ENCODE assay signal across 9 cellular contexts in genomic region chr4:22129454-22130075, GRCh38.
A peak's percentile ranks its signal among the peaks of the same experiment; 100 is the strongest.
DNase-seq lines count a peak whose midpoint lies in the region; ATAC-seq and TF ChIP-seq lines count a peak whose summit lies in the region.
"Had no signal": no experiment of that assay in that cellular context is flagged by ENCODE, and none has a peak within 500 bp of the region (broad histone marks: within the 10 kb centered on the region; RNA-seq: fewer than 3 reads in every experiment).

No MANE protein-coding gene starts in this region.

- H3K4me3 ChIP-seq in NB4 (ENCODE audit: low read depth, low read length) (no peak overlapping the region), brain microvascular endothelial cell (ENCODE audit: low read depth, low read length) (no peak overlapping the region), ascending aorta (no peak overlapping the region)

- H3K4me3 Mint-ChIP-seq in activated naive CD4-positive, alpha-beta T cell treated with anti-CD3 and anti-CD28 coated beads, Interleukin-2, amount 10 ng/mL, durations not matched to agents 7 days and 5 days, result no peak overlapping the region
- H3K4me3 Mint-ChIP-seq: activated naive CD8-positive, alpha-beta T cell treated with anti-CD3 and anti-CD28 coated beads, Interleukin-2, amount 10 ng/mL, durations not matched to agents 7 days and 5 days had no signal

- TF ChIP-seq POLR2A in NB4 (IDR thresholded peaks at IDR 0.05; ENCODE audit: extremely low read depth, insufficient read length), result no peak

- TF ChIP-seq CTCF in NB4 (IDR thresholded peaks at IDR 0.05; ENCODE audit: low read depth, low read length) (peak; percentile 75), brain microvascular endothelial cell (IDR thresholded peaks at IDR 0.05; ENCODE audit: low read depth, low read length, missing control alignments) (peak; percentile 84), ascending aorta (IDR thresholded peaks at IDR 0.05) (no peak)

- H3K27me3 Mint-ChIP-seq in activated naive CD4-positive, alpha-beta T cell treated with anti-CD3 and anti-CD28 coated beads, Interleukin-2, amount 10 ng/mL, durations not matched to agents 7 days and 5 days, result no peaks in the 10 kb centered on the region
- H3K27me3 Mint-ChIP-seq: activated naive CD8-positive, alpha-beta T cell treated with anti-CD3 and anti-CD28 coated beads, Interleukin-2, amount 10 ng/mL, durations not matched to agents 7 days and 5 days had no signal

- intact Hi-C loops in ascending aorta (cut with DNase I), result no loop called here

- H3K27ac Mint-ChIP-seq in activated naive CD4-positive, alpha-beta T cell treated with anti-CD3 and anti-CD28 coated beads, Interleukin-2, amount 10 ng/mL, durations not matched to agents 7 days and 5 days, result no peak overlapping the region
- H3K27ac Mint-ChIP-seq: activated naive CD8-positive, alpha-beta T cell treated with anti-CD3 and anti-CD28 coated beads, Interleukin-2, amount 10 ng/mL, durations not matched to agents 7 days and 5 days had no signal

- H3K4me1 ChIP-seq in ascending aorta, result no peaks in the 10 kb centered on the region

- no peak for ATAC-seq in HG03460 (IDR thresholded peaks at IDR 0.05; ENCODE audit: unreplicated experiment)

- H3K9me3 Mint-ChIP-seq in activated naive CD4-positive, alpha-beta T cell treated with anti-CD3 and anti-CD28 coated beads, Interleukin-2, amount 10 ng/mL, durations not matched to agents 7 days and 5 days, result peaks cover 2% of the 10 kb centered on the region

- H3K27me3 ChIP-seq in brain microvascular endothelial cell (replicated peaks) (no peaks in the 10 kb centered on the region), ascending aorta (no peaks in the 10 kb centered on the region)

- H3K4me1 Mint-ChIP-seq in activated naive CD4-positive, alpha-beta T cell treated with anti-CD3 and anti-CD28 coated beads, Interleukin-2, amount 10 ng/mL, durations not matched to agents 7 days and 5 days, result no peaks in the 10 kb centered on the region
- H3K4me1 Mint-ChIP-seq: activated naive CD8-positive, alpha-beta T cell treated with anti-CD3 and anti-CD28 coated beads, Interleukin-2, amount 10 ng/mL, durations not matched to agents 7 days and 5 days had no signal

- DNase-seq in activated naive CD4-positive, alpha-beta T cell treated with anti-CD3 and anti-CD28 coated beads, Interleukin-2, amount 10 ng/mL, durations not matched to agents 7 days and 5 days, result peak; percentile 32
- DNase-seq in activated naive CD4-positive, alpha-beta T cell treated with Interleukin-2 at 50 U/mL for 16 hours, result no peak
- peak; percentile 52 for DNase-seq in NB4 (ENCODE audit: low read depth)
- DNase-seq in brain microvascular endothelial cell, result peak; percentile 37
- DNase-seq in myocyte (ENCODE audit: low read depth), result peak; percentile 59
- DNase-seq in DMS79 treated with DMSO at 0.1 percent for 48 hours (lab: John Stamatoyannopoulos, UW), result no peak
- no peak for DNase-seq in ascending aorta (ENCODE audit: low spot score in 2 of 2)
- DNase-seq: activated naive CD8-positive, alpha-beta T cell treated with anti-CD3 and anti-CD28 coated beads, Interleukin-2, amount 10 ng/mL, durations not matched to agents 7 days and 5 days had no signal

- CTCF ChIA-PET in activated naive CD4-positive, alpha-beta T cell treated with anti-CD3 and anti-CD28 coated beads, Interleukin-2, amount 10 ng/mL, durations not matched to agents 7 days and 5 days (lab: Charles Lee), result interaction anchor here (1.1 to 1.3 kb wide), 2 partner anchors 10 to 259 kb away, joined by 3 to 4 read pairs; no protein-coding TSS in a partner anchor

- H3K27ac ChIP-seq in brain microvascular endothelial cell (no peak overlapping the region), ascending aorta (no peak overlapping the region)

- no peaks in the 10 kb centered on the region for H3K36me3 ChIP-seq in brain microvascular endothelial cell (replicated peaks)
- no peaks in the 10 kb centered on the region for H3K36me3 ChIP-seq in ascending aorta

- H3K36me3 Mint-ChIP-seq in activated naive CD4-positive, alpha-beta T cell treated with anti-CD3 and anti-CD28 coated beads, Interleukin-2, amount 10 ng/mL, durations not matched to agents 7 days and 5 days, result no peaks in the 10 kb centered on the region
- H3K36me3 Mint-ChIP-seq: activated naive CD8-positive, alpha-beta T cell treated with anti-CD3 and anti-CD28 coated beads, Interleukin-2, amount 10 ng/mL, durations not matched to agents 7 days and 5 days had no signal

- H3K9me3 ChIP-seq in ascending aorta, result no peaks in the 10 kb centered on the region

- in situ Hi-C loops in brain microvascular endothelial cell (cut with HindIII; ENCODE audit: low pct_ligation_motif_present, low sequenced_read_pairs), result no loop called here

Comparison
In these comparisons a context has a peak if more than half of its experiments do, and no peak if none do; other contexts are left out.
1. DNase-seq: peak in activated naive CD4-positive, alpha-beta T cell treated with anti-CD3 and anti-CD28 coated beads, Interleukin-2, amount 10 ng/mL, durations not matched to agents 7 days and 5 days (single experiment), NB4 (single experiment), brain microvascular endothelial cell (single experiment) and myocyte (single experiment); none in activated naive CD4-positive, alpha-beta T cell treated with Interleukin-2 at 50 U/mL for 16 hours (single experiment), DMS79 treated with DMSO at 0.1 percent for 48 hours (single experiment) and ascending aorta (0 of 2).
2. CTCF ChIP-seq: peak in NB4 (single experiment) and brain microvascular endothelial cell (single experiment); none in ascending aorta (0 of 3).